1 cellular context compared by ENCODE assay signal in genomic region chr5:177592010-177592834, GRCh38.
TF ChIP-seq lines count a peak whose summit lies in the region.

TMED9 (plus strand) TSS chr5:177592203; CDS start chr5:177592215, 12 bp downstream.

TF ChIP-seq in HepG2, 621 proteins besides CTCF, POLR2A, EP300 and RAD21 (continued from another document and continues in another):
- peak; percentile 31; the same call in 1 of the 2 replicates for TF ChIP-seq ZNF609 (CRISPR knock-in tag; IDR thresholded peaks at IDR 0.05; ENCODE audit: borderline replicate concordance)
- TF ChIP-seq ZNF83 (CRISPR knock-in tag; IDR thresholded peaks at IDR 0.05; ENCODE audit: borderline replicate concordance), result 0 out of 2 replicates have a peak, but pooled peaks have one; percentile 27
- peak; percentile 85 for TF ChIP-seq TFDP2 (CRISPR knock-in tag; IDR thresholded peaks at IDR 0.05)
- TF ChIP-seq ZNF232 (CRISPR knock-in tag; IDR thresholded peaks at IDR 0.05; ENCODE audit: borderline replicate concordance), result peak; percentile 70; the same call in 1 of the 2 replicates
- TF ChIP-seq ZNF781 (CRISPR knock-in tag; IDR thresholded peaks at IDR 0.05; ENCODE audit: borderline replicate concordance, not compliant biosample characterization), result no peak
- 0 out of 2 replicates have a peak, but pooled peaks have one; percentile 41 for TF ChIP-seq ZSCAN25 (CRISPR knock-in tag; IDR thresholded peaks at IDR 0.05)
- 0 out of 2 replicates have a peak, but pooled peaks have one; percentile 44 for TF ChIP-seq KMT2B (CRISPR knock-in tag; IDR thresholded peaks at IDR 0.05)
- TF ChIP-seq NFYC (CRISPR knock-in tag; IDR thresholded peaks at IDR 0.05), result peak; percentile 81
- TF ChIP-seq DPF2 (CRISPR knock-in tag; IDR thresholded peaks at IDR 0.05; ENCODE audit: borderline replicate concordance, low read depth), result no peak
- no peak for TF ChIP-seq PBX3 (CRISPR knock-in tag; IDR thresholded peaks at IDR 0.05; ENCODE audit: borderline replicate concordance)
- no peak for TF ChIP-seq MBD4 (IDR thresholded peaks at IDR 0.05; ENCODE audit: borderline replicate concordance, low read length)
- TF ChIP-seq SUZ12 (IDR thresholded peaks at IDR 0.05; ENCODE audit: low read depth, low read length), result peak; percentile 65
- TF ChIP-seq ZNF225 (CRISPR knock-in tag; IDR thresholded peaks at IDR 0.05), result peak; percentile 63; the same call in 1 of the 2 replicates
- TF ChIP-seq ARNTL (CRISPR knock-in tag; IDR thresholded peaks at IDR 0.05), result peak; percentile 40; the same call in 1 of the 2 replicates
- peak; percentile 63; the same call in 1 of the 2 replicates for TF ChIP-seq CAMTA2 (CRISPR knock-in tag; IDR thresholded peaks at IDR 0.05; ENCODE audit: borderline replicate concordance)
- TF ChIP-seq ZBTB7A (CRISPR knock-in tag; IDR thresholded peaks at IDR 0.05), result no peak
- peak; percentile 78; the same call in 1 of the 2 replicates for TF ChIP-seq SNAPC2 (CRISPR knock-in tag; IDR thresholded peaks at IDR 0.05)
- TF ChIP-seq ZNF672 (CRISPR knock-in tag; IDR thresholded peaks at IDR 0.05), result no peak
- TF ChIP-seq TSC22D2 (CRISPR knock-in tag; IDR thresholded peaks at IDR 0.05; ENCODE audit: borderline replicate concordance), result 0 out of 2 replicates have a peak, but pooled peaks have one; percentile 46
- peak; percentile 53; the same call in 1 of the 2 replicates for TF ChIP-seq ZNF776 (CRISPR knock-in tag; IDR thresholded peaks at IDR 0.05)
- peak; percentile 74; the same call in 1 of the 2 replicates for TF ChIP-seq DRAP1 (CRISPR knock-in tag; IDR thresholded peaks at IDR 0.05)
- TF ChIP-seq NFYB (CRISPR knock-in tag; IDR thresholded peaks at IDR 0.05), result peak; percentile 80
- peak; percentile 71; the same call in 1 of the 2 replicates for TF ChIP-seq ZNF598 (CRISPR knock-in tag; IDR thresholded peaks at IDR 0.05; ENCODE audit: borderline replicate concordance)
- peak; percentile 92 for TF ChIP-seq BORCS8-MEF2B (CRISPR knock-in tag; IDR thresholded peaks at IDR 0.05)
- no peak for TF ChIP-seq E2F2 (CRISPR knock-in tag; IDR thresholded peaks at IDR 0.05; ENCODE audit: borderline replicate concordance)
- TF ChIP-seq HNF4G (IDR thresholded peaks at IDR 0.05; ENCODE audit: borderline replicate concordance, low read depth, low read length), result no peak
- TF ChIP-seq HNF4G (CRISPR knock-in tag; IDR thresholded peaks at IDR 0.05; ENCODE audit: borderline replicate concordance, low read depth), result no peak
- no peak for TF ChIP-seq MAZ (IDR thresholded peaks at IDR 0.05; ENCODE audit: borderline replicate concordance, low read depth, low read length)
- TF ChIP-seq MAZ (CRISPR knock-in tag; IDR thresholded peaks at IDR 0.05; ENCODE audit: low read depth), result peak; percentile 58; the same call in 1 of the 2 replicates
- no peak for TF ChIP-seq DNMT3B (CRISPR knock-in tag; conservative IDR thresholded peaks at IDR 0.05)
- TF ChIP-seq PHF20 (CRISPR knock-in tag; IDR thresholded peaks at IDR 0.05), result peak; percentile 64
- TF ChIP-seq PAF1 (CRISPR knock-in tag; IDR thresholded peaks at IDR 0.05), result no peak
- peak; percentile 95 for TF ChIP-seq YEATS4 (CRISPR knock-in tag; IDR thresholded peaks at IDR 0.05; ENCODE audit: borderline replicate concordance)
- peak; percentile 85 for TF ChIP-seq ZNF687 (CRISPR knock-in tag; IDR thresholded peaks at IDR 0.05)
- TF ChIP-seq REXO4 (CRISPR knock-in tag; IDR thresholded peaks at IDR 0.05; ENCODE audit: borderline replicate concordance), result no peak
- 0 out of 2 replicates have a peak, but pooled peaks have one; percentile 35 for TF ChIP-seq ZNF335 (CRISPR knock-in tag; IDR thresholded peaks at IDR 0.05)
- TF ChIP-seq TGIF2 (CRISPR knock-in tag; IDR thresholded peaks at IDR 0.05), result peak; percentile 5; the same call in 1 of the 2 replicates
- peak; percentile 76 for TF ChIP-seq KDM2A (CRISPR knock-in tag; IDR thresholded peaks at IDR 0.05; ENCODE audit: borderline replicate concordance, low read depth)
- TF ChIP-seq ZNF446 (CRISPR knock-in tag; IDR thresholded peaks at IDR 0.05), result peak; percentile 32; the same call in 1 of the 2 replicates
- 0 out of 2 replicates have a peak, but pooled peaks have one; percentile 19 for TF ChIP-seq RARA (CRISPR knock-in tag; IDR thresholded peaks at IDR 0.05)
- TF ChIP-seq BHLHE40 (IDR thresholded peaks at IDR 0.05; ENCODE audit: low read length), result no peak
- peak; percentile 99 for TF ChIP-seq PHF21A (CRISPR knock-in tag; IDR thresholded peaks at IDR 0.05)
- peak; percentile 41; the same call in 1 of the 2 replicates for TF ChIP-seq ZNF878 (CRISPR knock-in tag; IDR thresholded peaks at IDR 0.05)
- no peak for TF ChIP-seq NCOA5 (CRISPR knock-in tag; IDR thresholded peaks at IDR 0.05)
- TF ChIP-seq ZNF674 (CRISPR knock-in tag; IDR thresholded peaks at IDR 0.05; ENCODE audit: low read depth), result no peak
- TF ChIP-seq ZNF576 (CRISPR knock-in tag; IDR thresholded peaks at IDR 0.05), result peak; percentile 55; the same call in 1 of the 2 replicates
- TF ChIP-seq THRA (CRISPR knock-in tag; IDR thresholded peaks at IDR 0.05; ENCODE audit: borderline replicate concordance), result peak; percentile 18
- TF ChIP-seq SRF (IDR thresholded peaks at IDR 0.05; ENCODE audit: low read depth, low read length), result no peak
- TF ChIP-seq SRY (CRISPR knock-in tag; IDR thresholded peaks at IDR 0.05), result 0 out of 2 replicates have a peak, but pooled peaks have one; percentile 57
- TF ChIP-seq ZFX (CRISPR knock-in tag; IDR thresholded peaks at IDR 0.05; ENCODE audit: low read depth), result peak; percentile 76; the same call in 1 of the 2 replicates
- 0 out of 2 replicates have a peak, but pooled peaks have one; percentile 31 for TF ChIP-seq SAFB2 (CRISPR knock-in tag; IDR thresholded peaks at IDR 0.05; ENCODE audit: borderline replicate concordance, low read depth)
- peak; percentile 27; the same call in 1 of the 2 replicates for TF ChIP-seq ZMYM4 (CRISPR knock-in tag; IDR thresholded peaks at IDR 0.05)
- no peak for TF ChIP-seq THYN1 (CRISPR knock-in tag; IDR thresholded peaks at IDR 0.05; ENCODE audit: borderline replicate concordance, low read depth)
- TF ChIP-seq KLF6 (CRISPR knock-in tag; IDR thresholded peaks at IDR 0.05), result peak; percentile 76
- TF ChIP-seq ESRRA (CRISPR knock-in tag; IDR thresholded peaks at IDR 0.05; ENCODE audit: low read depth), result no peak
- TF ChIP-seq RBFOX2 (IDR thresholded peaks at IDR 0.05; ENCODE audit: low read depth, low read length), result peak; percentile 95
- no peak for TF ChIP-seq ZNF660 (CRISPR knock-in tag; IDR thresholded peaks at IDR 0.05; ENCODE audit: borderline replicate concordance, low read depth)
- peak; percentile 36; the same call in 1 of the 2 replicates for TF ChIP-seq ZNF331 (CRISPR knock-in tag; IDR thresholded peaks at IDR 0.05)
- TF ChIP-seq FOXA3 (CRISPR knock-in tag; IDR thresholded peaks at IDR 0.05), result peak; percentile 61
- TF ChIP-seq THAP11 (CRISPR knock-in tag; IDR thresholded peaks at IDR 0.05), result peak; percentile 99
